In the genomic region with DNA sequence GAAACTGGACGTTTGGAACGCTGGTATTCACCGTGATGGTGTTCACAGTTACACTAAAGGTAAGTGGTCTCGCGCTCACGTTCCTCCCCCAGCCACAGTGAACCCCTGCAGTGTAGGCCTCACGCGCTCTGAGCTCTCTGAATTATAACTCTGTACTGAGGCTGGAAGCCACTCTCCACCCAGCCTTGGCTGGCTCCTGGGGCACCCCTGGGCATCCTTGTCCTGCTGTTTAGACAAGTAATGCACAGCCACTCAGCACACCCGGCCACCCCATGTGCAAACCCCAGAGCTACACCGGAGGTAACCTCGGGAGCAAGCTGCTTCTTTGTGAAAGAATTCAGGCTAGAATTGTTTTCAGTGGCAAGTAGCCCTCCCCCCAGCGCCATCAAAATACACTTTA, we compare ENCODE assay signal across 14 cellular contexts.
"Had no signal": no experiment of that assay in that cellular context is flagged by ENCODE, and none has a peak within 500 bp of the region (broad histone marks: within the 10 kb centered on the region; RNA-seq: fewer than 3 reads in every experiment).

No MANE protein-coding gene starts in this region.

- H3K27me3 Mint-ChIP-seq: progenitor cell of endocrine pancreas had no signal

- H3K9me3 ChIP-seq: body of pancreas, tibial nerve had no signal

- H3K9me3 Mint-ChIP-seq: nephron progenitor cell had no signal

- DNase-seq: activated CD4-positive, alpha-beta T cell treated with anti-CD3 and anti-CD28 coated beads for 4 hours; activated CD8-positive, alpha-beta T cell treated with anti-CD3 and anti-CD28 coated beads, Interleukin-2, amount 10 ng/mL, durations not matched to agents 7 days and 5 days; activated naive CD4-positive, alpha-beta T cell; body of pancreas; foreskin keratinocyte; nephron progenitor cell; stimulated activated naive CD8-positive, alpha-beta T cell treated with anti-CD3 and anti-CD28 coated beads, Interleukin-15, Interleukin-2, amounts not matched to agents 100 U/mL and 50 U/mL, for 24 hours; substantia nigra had no signal

- H3K79me2 ChIP-seq: hepatocyte had no signal

- H3K27ac ChIP-seq: body of pancreas, dorsolateral prefrontal cortex, foreskin keratinocyte, hepatocyte, tibial nerve had no signal

- H3K4me3 Mint-ChIP-seq: activated CD8-positive, alpha-beta T cell treated with anti-CD3 and anti-CD28 coated beads, Interleukin-2, amount 10 ng/mL, durations not matched to agents 7 days and 5 days; nephron progenitor cell; WTC11 had no signal

- H3K4me2 ChIP-seq: hepatocyte had no signal

- H3K4me1 ChIP-seq: body of pancreas, foreskin keratinocyte had no signal

- H3K4me3 ChIP-seq: body of pancreas, dorsolateral prefrontal cortex, hepatocyte, lung, tibial nerve had no signal

- H3K27me3 ChIP-seq: body of pancreas, dorsolateral prefrontal cortex, foreskin keratinocyte, hepatocyte, tibial nerve had no signal

- H3K27ac Mint-ChIP-seq: nephron progenitor cell, progenitor cell of endocrine pancreas had no signal

- H2AFZ ChIP-seq: hepatocyte had no signal
